Comparison of ENCODE assay signal across 26 cellular contexts in genomic region chr10:17049195-17049594, GRCh38.
DNase-seq lines count a peak whose midpoint lies in the region; FAIRE-seq and TF ChIP-seq lines count a peak whose summit lies in the region.
"Had no signal": no experiment of that assay in that cellular context is flagged by ENCODE, and none has a peak within 500 bp of the region (broad histone marks: within the 10 kb centered on the region; RNA-seq: fewer than 3 reads in every experiment).

No MANE protein-coding gene starts in this region.

- no peak overlapping the region for H2BK120ac ChIP-seq in mesendoderm (ENCODE audit: low read depth, low read length)

- no peak overlapping the region for H2BK5ac ChIP-seq in mesendoderm (ENCODE audit: low read length)

- no peak for FAIRE-seq in bronchial epithelial cell (lab: Jason Lieb, UNC)
- FAIRE-seq: G401.6, GM12892, GM19239, RCC 7860 had no signal

- no peak for TF ChIP-seq POLR2A in breast epithelium (IDR thresholded peaks at IDR 0.05)

- whole genome bisulfite sequencing in mammary epithelial cell (ENCODE audit: low coverage, missing lambda C conversion rate) = 20% methylated on average over 1 of the region's 1 CpG
- WGBS in mesendoderm (ENCODE audit: extremely low coverage, insufficient coverage, low lambda C conversion rate) = no CpG with 5 or more reads among the region's 1 CpG

- no peak overlapping the region for H3K18ac ChIP-seq in mesendoderm (ENCODE audit: low read length)

- no peaks in the 10 kb centered on the region for H3K79me2 ChIP-seq in mammary epithelial cell (ENCODE audit: insufficient read depth, low read length)
- H3K79me2 ChIP-seq in fibroblast of lung (ENCODE audit: control insufficient read depth, insufficient read depth, low read length) = no peaks in the 10 kb centered on the region
- no peaks in the 10 kb centered on the region for H3K79me2 ChIP-seq in mesendoderm (ENCODE audit: control insufficient read depth, insufficient read depth, low read length)
- no peaks in the 10 kb centered on the region for H3K79me2 ChIP-seq in osteoblast (ENCODE audit: insufficient read depth, low read length)

- H3K56ac ChIP-seq in mesendoderm (ENCODE audit: low read length) = no peak overlapping the region

- no peak overlapping the region for H3K27ac ChIP-seq in mammary epithelial cell (ENCODE audit: insufficient read depth, low read depth, low read length)
- no peak overlapping the region for H3K27ac ChIP-seq in breast epithelium
- H3K27ac ChIP-seq in fibroblast of lung (ENCODE audit: insufficient read depth, low read length) = no peak overlapping the region
- no peak overlapping the region for H3K27ac ChIP-seq in mesendoderm (ENCODE audit: low read depth, low read length)
- H3K27ac ChIP-seq in osteoblast (ENCODE audit: low read depth, low read length) = no peak overlapping the region
- H3K27ac ChIP-seq: C4-2B had no signal

- dilution Hi-C loops in mammary epithelial cell (cut with HindIII; ENCODE audit: low sequenced_read_pairs) = no loop called here

- no peak overlapping the region for H3K4me3 ChIP-seq in mammary epithelial cell (replicated peaks in 1 of 3; ENCODE audit: insufficient read depth in 1 of 3, low read depth in 2 of 3, low read length in 3 of 3)
- H3K4me3 ChIP-seq in breast epithelium = no peak overlapping the region
- H3K4me3 ChIP-seq in bronchial epithelial cell (ENCODE audit: low read depth, low read length) = no peak overlapping the region
- H3K4me3 ChIP-seq in fibroblast of lung (replicated peaks in 1 of 4; ENCODE audit: control extremely low read depth in 1 of 4, insufficient read depth in 1 of 4, low read depth in 3 of 4, low read length in 4 of 4) = no peak overlapping the region
- no peak overlapping the region for H3K4me3 ChIP-seq in mesendoderm (ENCODE audit: low read length)
- H3K4me3 ChIP-seq in osteoblast (ENCODE audit: insufficient read depth, low read length) = no peak overlapping the region

- BruUV-seq in mammary epithelial cell (replicated peaks; lab: Mats Ljungman, UMichigan) = no TSS peak

- peak overlapping the region; percentile 35 for H2AFZ ChIP-seq in mammary epithelial cell (ENCODE audit: low read depth, low read length)
- H2AFZ ChIP-seq in fibroblast of lung (ENCODE audit: low read length) = peak overlapping the region; percentile 26
- no peak overlapping the region for H2AFZ ChIP-seq in osteoblast (ENCODE audit: low read length)

- H4K8ac ChIP-seq in mesendoderm (ENCODE audit: low read depth, low read length) = peak overlapping the region; percentile 28

- H3K4me2 ChIP-seq in mammary epithelial cell (ENCODE audit: insufficient read depth, low read depth, low read length) (no peak overlapping the region), fibroblast of lung (ENCODE audit: extremely low read depth, insufficient read depth, low read length) (no peak overlapping the region), mesendoderm (ENCODE audit: low read length) (no peak overlapping the region), osteoblast (ENCODE audit: insufficient read depth, low read length) (no peak overlapping the region)

- H3K4me1 ChIP-seq in mammary epithelial cell (ENCODE audit: insufficient read depth, low read length) = peaks cover 7% of the 10 kb centered on the region
- no peaks in the 10 kb centered on the region for H3K4me1 ChIP-seq in breast epithelium
- no peaks in the 10 kb centered on the region for H3K4me1 ChIP-seq in fibroblast of lung (ENCODE audit: control insufficient read depth, extremely low read depth, insufficient read depth, low read length)
- no peaks in the 10 kb centered on the region for H3K4me1 ChIP-seq in mesendoderm (ENCODE audit: control insufficient read depth, low read depth, low read length)
- no peaks in the 10 kb centered on the region for H3K4me1 ChIP-seq in osteoblast (ENCODE audit: insufficient read depth, low read length)

- no peaks in the 10 kb centered on the region for H3K27me3 ChIP-seq in mammary epithelial cell (ENCODE audit: insufficient read depth, low read length)
- H3K27me3 ChIP-seq in breast epithelium = no peaks in the 10 kb centered on the region
- no peaks in the 10 kb centered on the region for H3K27me3 ChIP-seq in bronchial epithelial cell (ENCODE audit: control insufficient read depth, insufficient read depth, low read length)
- no peaks in the 10 kb centered on the region for H3K27me3 ChIP-seq in fibroblast of lung (ENCODE audit: control insufficient read depth, insufficient read depth, low read length)
- no peaks in the 10 kb centered on the region for H3K27me3 ChIP-seq in mesendoderm (ENCODE audit: insufficient read depth, low read length, poor library complexity)
- H3K27me3 ChIP-seq in osteoblast (ENCODE audit: insufficient read depth, low read length) = no peaks in the 10 kb centered on the region

- H3K23ac ChIP-seq in mesendoderm (ENCODE audit: low read length) = no peak overlapping the region

- no peaks in the 10 kb centered on the region for H3K79me1 ChIP-seq in mesendoderm (ENCODE audit: low read length)

- in situ Hi-C loops in mammary epithelial cell (cut with MboI; ENCODE audit: low sequenced_read_pairs in 2 of 2) = no loop called here

- no peak overlapping the region for H2BK15ac ChIP-seq in mesendoderm (replicated peaks; ENCODE audit: low read depth)

- CTCF ChIA-PET in mammary epithelial cell (lab: Charles Lee; ENCODE audit: low non-redundant PET) = no interaction called here

- no peaks in the 10 kb centered on the region for H3K36me3 ChIP-seq in mammary epithelial cell (ENCODE audit: insufficient read depth, low read length)
- no peaks in the 10 kb centered on the region for H3K36me3 ChIP-seq in breast epithelium
- no peaks in the 10 kb centered on the region for H3K36me3 ChIP-seq in bronchial epithelial cell (ENCODE audit: control insufficient read depth, insufficient read depth, low read length)
- no peaks in the 10 kb centered on the region for H3K36me3 ChIP-seq in fibroblast of lung (ENCODE audit: control insufficient read depth, insufficient read depth, low read length)
- no peaks in the 10 kb centered on the region for H3K36me3 ChIP-seq in mesendoderm (ENCODE audit: control insufficient read depth, insufficient read depth, low read length)
- no peaks in the 10 kb centered on the region for H3K36me3 ChIP-seq in osteoblast (ENCODE audit: insufficient read depth, low read length)

- no peak overlapping the region for H2AK5ac ChIP-seq in mesendoderm (ENCODE audit: low read length)

- intact Hi-C loops in mammary epithelial cell (cut with micrococcal nuclease) = no loop called here
- intact Hi-C loops in breast epithelium (cut with DNase I; ENCODE audit: low total_unique reads) = no loop called here

- H3K9ac ChIP-seq in mammary epithelial cell (ENCODE audit: insufficient read depth, low read length) (no peak overlapping the region), fibroblast of lung (ENCODE audit: insufficient read depth, low read length) (no peak overlapping the region), mesendoderm (ENCODE audit: low read length) (no peak overlapping the region)

- DNase-seq in mammary epithelial cell (peak; percentile 40), breast epithelium (ENCODE audit: low spot score in 2 of 2) (no peak), bronchial epithelial cell (ENCODE audit: low read depth) (peak; percentile 72), fibroblast of lung (ENCODE audit: low read depth in 2 of 2) (no peak), mesendoderm (no peak), Ammon's horn (ENCODE audit: low spot score) (no peak), midbrain (lab: John Stamatoyannopoulos, UW) (no peak), osteoblast (ENCODE audit: insufficient read length, low spot score, missing footprints) (no peak)
- DNase-seq: 8988T; AML-193; Calu3; CD8-positive, alpha-beta memory T cell; DMS153; Karpas-422; MV-4-11; NCI-H1105 treated with DMSO at 0.1 percent for 48 hours; NCI-H2029 treated with DMSO at 0.1 percent for 48 hours; NCI-H345; NCI-H524 treated with DMSO at 0.1 percent for 48 hours; NCI-H82; Right ventricle myocardium superior had no signal

- no peak overlapping the region for H3K4ac ChIP-seq in mesendoderm (ENCODE audit: low read depth, low read length)

- no peak overlapping the region for H4K5ac ChIP-seq in mesendoderm (ENCODE audit: low read length)

- H3K9me3 ChIP-seq in mammary epithelial cell (replicated peaks; ENCODE audit: insufficient read depth, low read length) (peaks cover 3% of the 10 kb centered on the region), breast epithelium (no peaks in the 10 kb centered on the region), fibroblast of lung (ENCODE audit: control insufficient read depth, insufficient read depth, low read depth, low read length) (no peaks in the 10 kb centered on the region), osteoblast (ENCODE audit: low read depth, low read length) (no peaks in the 10 kb centered on the region)

- no peak for TF ChIP-seq CTCF in mammary epithelial cell (conservative IDR thresholded peaks at IDR 0.05 in 1 of 2, IDR thresholded peaks at IDR 0.05 in 1 of 2; ENCODE audit: extremely low read depth in 1 of 2, insufficient read depth in 1 of 2, low read depth in 1 of 2, low read length in 2 of 2)
- TF ChIP-seq CTCF in breast epithelium (IDR thresholded peaks at IDR 0.05) = no peak
- TF ChIP-seq CTCF in bronchial epithelial cell (IDR thresholded peaks at IDR 0.05; ENCODE audit: insufficient read depth, low read length, severe bottlenecking) = no peak
- no peak for TF ChIP-seq CTCF in fibroblast of lung (conservative IDR thresholded peaks at IDR 0.05 in 1 of 2, IDR thresholded peaks at IDR 0.05 in 1 of 2; ENCODE audit: low read depth in 1 of 2, low read length in 2 of 2)
- no peak for TF ChIP-seq CTCF in osteoblast (IDR thresholded peaks at IDR 0.05; ENCODE audit: extremely low read depth, low read depth, low read length)

- H4K20me1 ChIP-seq in mammary epithelial cell (ENCODE audit: insufficient read depth, low read length) = no peaks in the 10 kb centered on the region
- no peaks in the 10 kb centered on the region for H4K20me1 ChIP-seq in fibroblast of lung (ENCODE audit: control insufficient read depth, extremely low read depth, insufficient read depth, low read length)
- no peaks in the 10 kb centered on the region for H4K20me1 ChIP-seq in osteoblast (ENCODE audit: insufficient read depth, low read length)

Comparison
In these comparisons a context has a peak if more than half of its experiments do, and no peak if none do; other contexts are left out.
1. DNase-seq: peak in mammary epithelial cell (single experiment) and bronchial epithelial cell (single experiment); none in breast epithelium (0 of 2), fibroblast of lung (0 of 2), mesendoderm (single experiment), Ammon's horn (single experiment), midbrain (single experiment) and osteoblast (single experiment).